Comparison of ENCODE assay signal across 17 cellular contexts in genomic region chr9:13529321-13530104, GRCh38.
DNase-seq lines count a peak whose midpoint lies in the region; TF ChIP-seq lines count a peak whose summit lies in the region.
"Had no signal": no experiment of that assay in that cellular context is flagged by ENCODE, and none has a peak within 500 bp of the region (broad histone marks: within the 10 kb centered on the region; RNA-seq: fewer than 3 reads in every experiment).

No MANE protein-coding gene starts in this region.

- peak overlapping the region; percentile 3 to 63 (median 19) for H3K27ac Mint-ChIP-seq in nephron
- H3K27ac Mint-ChIP-seq: activated naive CD4-positive, alpha-beta T cell treated with anti-CD3 and anti-CD28 coated beads for 36 hours; CD8-positive, alpha-beta memory T cell; progenitor cell of endocrine pancreas; T-helper 1 cell treated with Interleukin-12 subunit alpha and Interleukin-12 subunit beta and Interleukin-4 antibody, amounts not matched to agents 30 μg/mL and 1 μg/mL, for 36 hours had no signal

- H3K9me3 Mint-ChIP-seq in nephron: peaks cover 18% of the 10 kb centered on the region

- peak overlapping the region in 1 of 3 experiments; percentile 6 for H3K4me3 Mint-ChIP-seq in nephron
- H3K4me3 Mint-ChIP-seq: activated naive CD4-positive, alpha-beta T cell treated with anti-CD3 and anti-CD28 coated beads for 36 hours; CD8-positive, alpha-beta memory T cell; T-helper 1 cell treated with Interleukin-12 subunit alpha and Interleukin-12 subunit beta and Interleukin-4 antibody, amounts not matched to agents 30 μg/mL and 1 μg/mL, for 36 hours had no signal

- POLR2A ChIA-PET in RWPE1 (lab: Yijun Ruan, JAX; ENCODE audit: low non-redundant PET): no interaction called here

- H3K27ac ChIP-seq in RWPE1: peak overlapping the region; percentile 58
- H3K27ac ChIP-seq: 22Rv1, heart right ventricle had no signal

- CTCF ChIA-PET in RWPE1 (lab: Yijun Ruan, JAX): interaction anchor here (1.4 kb wide), 1 partner anchor 824 kb away, joined by 5 read pairs; no protein-coding TSS in a partner anchor

- DNase-seq in DMS53 (lab: John Stamatoyannopoulos, UW): peak; percentile 6
- DNase-seq in DMS53 treated with DMSO at 0.1 percent for 48 hours (lab: John Stamatoyannopoulos, UW; ENCODE audit: unreplicated experiment): no peak
- DNase-seq in NCI-H1105 (lab: John Stamatoyannopoulos, UW): peak; percentile 11
- peak; percentile 15 for DNase-seq in RWPE1 (ENCODE audit: low spot score)
- no peak for DNase-seq in glomerular visceral epithelial cell (ENCODE audit: extremely low spot score)
- DNase-seq in mesenteric fat pad (ENCODE audit: low spot score): no peak
- DNase-seq in stimulated activated CD4-positive, alpha-beta T cell treated with anti-CD3 and anti-CD28 coated beads, Interleukin-1b, Interleukin-23, amount 100 ng/mL, for 48 hours: no peak
- DNase-seq: activated naive CD4-positive, alpha-beta T cell treated with anti-CD3 and anti-CD28 coated beads for 36 hours; CD8-positive, alpha-beta memory T cell; heart right ventricle; NCI-H446 treated with DMSO at 0.1 percent for 48 hours; RPMI8226; substantia nigra had no signal

- H3K36me3 Mint-ChIP-seq in nephron (ENCODE audit: low read depth): no peaks in the 10 kb centered on the region
- H3K36me3 Mint-ChIP-seq: CD8-positive, alpha-beta memory T cell had no signal

- H3K4me1 Mint-ChIP-seq in nephron: peaks cover 22% of the 10 kb centered on the region
- H3K4me1 Mint-ChIP-seq: CD8-positive, alpha-beta memory T cell had no signal

- TF ChIP-seq CTCF in RWPE1 (conservative IDR thresholded peaks at IDR 0.05; ENCODE audit: low read depth) (no peak), nephron (IDR thresholded peaks at IDR 0.05; ENCODE audit: unreplicated experiment in 3 of 3) (no peak)

- no peaks in the 10 kb centered on the region for H3K27me3 Mint-ChIP-seq in nephron (ENCODE audit: low read depth)
- H3K27me3 Mint-ChIP-seq: CD8-positive, alpha-beta memory T cell; progenitor cell of endocrine pancreas had no signal

Comparison
In these comparisons a context has a peak if more than half of its experiments do, and no peak if none do; other contexts are left out.
1. DNase-seq: peak in DMS53 (single experiment), NCI-H1105 (single experiment) and RWPE1 (single experiment); none in DMS53 treated with DMSO at 0.1 percent for 48 hours (single experiment), glomerular visceral epithelial cell (single experiment), mesenteric fat pad (single experiment) and stimulated activated CD4-positive, alpha-beta T cell treated with anti-CD3 and anti-CD28 coated beads, Interleukin-1b, Interleukin-23, amount 100 ng/mL, for 48 hours (single experiment).